ENCODE assay signal across 13 cellular contexts in genomic region chr4:144709793-144710525, GRCh38.
DNase-seq lines count a peak whose midpoint lies in the region; ATAC-seq, FAIRE-seq and TF ChIP-seq lines count a peak whose summit lies in the region.
"Had no signal": no experiment of that assay in that cellular context is flagged by ENCODE, and none has a peak within 500 bp of the region (broad histone marks: within the 10 kb centered on the region; RNA-seq: fewer than 3 reads in every experiment).

No MANE protein-coding gene starts in this region.

- H3K9me3 ChIP-seq in heart left ventricle (no peaks in the 10 kb centered on the region), breast epithelium (no peaks in the 10 kb centered on the region), transverse colon (no peaks in the 10 kb centered on the region), small intestine (ENCODE audit: control insufficient read depth, low read depth) (no peaks in the 10 kb centered on the region)
- H3K9me3 ChIP-seq in naive thymus-derived CD4-positive, alpha-beta T cell (ENCODE audit: control insufficient read depth in 2 of 3, low read length in 3 of 3), result no peaks in the 10 kb centered on the region

- POLR2A ChIA-PET in naive thymus-derived CD4-positive, alpha-beta T cell (lab: Charles Lee), result no interaction called here

- no peak overlapping the region for H3K4me3 Mint-ChIP-seq in naive thymus-derived CD4-positive, alpha-beta T cell

- 77 to 82% (median 78%) methylated on average over 5 of the region's 5 CpGs for WGBS in heart left ventricle, 4 donors
- 66 to 75% methylated on average over 5 of the region's 5 CpGs for WGBS in transverse colon (ENCODE audit: low coverage in 1 of 2), 2 donors
- WGBS in small intestine, 3 donors, result 69 to 80% (median 78%) methylated on average over 5 of the region's 5 CpGs

- TF ChIP-seq EP300 in transverse colon (IDR thresholded peaks at IDR 0.05; ENCODE audit: low read depth), result no peak

- TF ChIP-seq POLR2A in heart left ventricle (IDR thresholded peaks at IDR 0.05) (no peak), breast epithelium (IDR thresholded peaks at IDR 0.05) (no peak), transverse colon (IDR thresholded peaks at IDR 0.05) (no peak)

- intact Hi-C loops in heart left ventricle (cut with DNase I), result no loop called here
- intact Hi-C loops in Right ventricle myocardium inferior (cut with DNase I), result no loop called here
- intact Hi-C loops in breast epithelium (cut with DNase I; ENCODE audit: low total_unique reads), result no loop called here
- intact Hi-C loops in transverse colon (cut with DNase I; ENCODE audit: low total_unique reads), result no loop called here
- intact Hi-C loops in naive thymus-derived CD4-positive, alpha-beta T cell (cut with micrococcal nuclease), result no loop called here

- no peaks in the 10 kb centered on the region for H3K27me3 ChIP-seq in heart left ventricle
- no peaks in the 10 kb centered on the region for H3K27me3 ChIP-seq in breast epithelium
- no peaks in the 10 kb centered on the region for H3K27me3 ChIP-seq in transverse colon
- no peaks in the 10 kb centered on the region for H3K27me3 ChIP-seq in small intestine (ENCODE audit: control insufficient read depth in 2 of 2, insufficient read depth in 2 of 2, low read length in 2 of 2)
- no peaks in the 10 kb centered on the region for H3K27me3 ChIP-seq in naive thymus-derived CD4-positive, alpha-beta T cell (ENCODE audit: control insufficient read depth in 2 of 2, insufficient read depth in 2 of 2, low read length in 2 of 2)

- FAIRE-seq in small intestine (lab: Jason Lieb, UNC), result no peak
- FAIRE-seq: islet of Langerhans had no signal

- H3K27ac ChIP-seq in heart left ventricle (peak overlapping the region in 1 of 12 donors; percentile 44), breast epithelium (peak overlapping the region; percentile 43 to 66), transverse colon (no peak overlapping the region), small intestine (ENCODE audit: low read depth in 1 of 2, low read length in 1 of 2) (no peak overlapping the region)
- no peak overlapping the region for H3K27ac ChIP-seq in naive thymus-derived CD4-positive, alpha-beta T cell (ENCODE audit: low read depth, low read length)
- H3K27ac ChIP-seq: KMS-11 had no signal

- H3K36me3 ChIP-seq in heart left ventricle, result no peaks in the 10 kb centered on the region
- no peaks in the 10 kb centered on the region for H3K36me3 ChIP-seq in breast epithelium
- H3K36me3 ChIP-seq in transverse colon, result no peaks in the 10 kb centered on the region
- no peaks in the 10 kb centered on the region for H3K36me3 ChIP-seq in small intestine (ENCODE audit: control insufficient read depth in 2 of 2, insufficient read depth in 2 of 2, low read length in 2 of 2)
- no peaks in the 10 kb centered on the region for H3K36me3 ChIP-seq in naive thymus-derived CD4-positive, alpha-beta T cell (ENCODE audit: control insufficient read depth in 2 of 3, insufficient read depth in 3 of 3, low read length in 3 of 3)

- ATAC-seq in heart left ventricle, result peak; percentile 60 to 87 (median 77)
- no peak for ATAC-seq in Right ventricle myocardium inferior
- ATAC-seq in naive thymus-derived CD4-positive, alpha-beta T cell, result no peak
- no peak for ATAC-seq in omental fat pad (ENCODE audit: low FRiP score)

- H3K27ac Mint-ChIP-seq in naive thymus-derived CD4-positive, alpha-beta T cell, result no peak overlapping the region

- DNase-seq in heart left ventricle (peak in 1 of 5 donors; percentile 10), Right ventricle myocardium inferior (ENCODE audit: missing footprints) (no peak), breast epithelium (ENCODE audit: low spot score in 2 of 2) (peak in 1 of 2 donors; percentile 40), iPS-NIHi11 (ENCODE audit: low spot score) (peak; percentile 10), transverse colon (peak; percentile 23), small intestine (no peak), omental fat pad (ENCODE audit: low spot score) (no peak)
- no peak for DNase-seq in naive thymus-derived CD4-positive, alpha-beta T cell
- DNase-seq: cortex of kidney, NCI-H526, right cardiac atrium had no signal

- H3K4me1 Mint-ChIP-seq in naive thymus-derived CD4-positive, alpha-beta T cell, result no peaks in the 10 kb centered on the region

- H3K4me3 ChIP-seq in heart left ventricle (no peak overlapping the region), breast epithelium (no peak overlapping the region), transverse colon (no peak overlapping the region), small intestine (ENCODE audit: low read depth in 1 of 2, low read length in 2 of 2) (no peak overlapping the region)
- H3K4me3 ChIP-seq in naive thymus-derived CD4-positive, alpha-beta T cell (ENCODE audit: low read length), result no peak overlapping the region

- CTCF ChIA-PET in naive thymus-derived CD4-positive, alpha-beta T cell (lab: Charles Lee), result interaction anchor here (0.7 kb wide), 1 partner anchor 1057 kb away, joined by 4 read pairs; no protein-coding TSS in a partner anchor

- no peaks in the 10 kb centered on the region for H3K36me3 Mint-ChIP-seq in naive thymus-derived CD4-positive, alpha-beta T cell

- TF ChIP-seq CTCF in heart left ventricle (IDR thresholded peaks at IDR 0.05) (no peak), breast epithelium (IDR thresholded peaks at IDR 0.05) (no peak), transverse colon (IDR thresholded peaks at IDR 0.05) (no peak), omental fat pad (IDR thresholded peaks at IDR 0.05) (no peak)

- H3K4me1 ChIP-seq in heart left ventricle (peaks cover 0 to 14% (median 0%) of the 10 kb centered on the region in 12 donors), breast epithelium (no peaks in the 10 kb centered on the region), transverse colon (peaks cover 0 to 14% (median 4%) of the 10 kb centered on the region in 4 donors), small intestine (ENCODE audit: control insufficient read depth in 2 of 2, insufficient read depth in 1 of 2, low read depth in 1 of 2, low read length in 1 of 2) (no peaks in the 10 kb centered on the region)
- H3K4me1 ChIP-seq in naive thymus-derived CD4-positive, alpha-beta T cell (ENCODE audit: control insufficient read depth in 2 of 2, insufficient read depth in 2 of 2, low read length in 2 of 2), result no peaks in the 10 kb centered on the region

- peaks cover 0 to 2% (median 0%) of the 10 kb centered on the region in 11 donors for H3K9me3 Mint-ChIP-seq in naive thymus-derived CD4-positive, alpha-beta T cell

- peaks cover 0 to 2% (median 0%) of the 10 kb centered on the region in 5 donors for H3K27me3 Mint-ChIP-seq in naive thymus-derived CD4-positive, alpha-beta T cell

- in situ Hi-C loops in transverse colon (cut with MboI; ENCODE audit: low pct_ligation_motif_present in 1 of 4, low pct_unique_long_range_greater_than_20kb in 1 of 4, low sequenced_read_pairs in 3 of 4), result no loop called here

Comparison
In these comparisons a context has a peak if more than half of its experiments do, and no peak if none do; other contexts are left out.
1. ATAC-seq: peak in heart left ventricle (4 of 4); none in Right ventricle myocardium inferior (single experiment), naive thymus-derived CD4-positive, alpha-beta T cell (single experiment) and omental fat pad (single experiment).
2. DNase-seq: peak in iPS-NIHi11 (single experiment) and transverse colon (single experiment); none in Right ventricle myocardium inferior (single experiment), small intestine (single experiment), naive thymus-derived CD4-positive, alpha-beta T cell (0 of 9) and omental fat pad (single experiment).
3. H3K27ac ChIP-seq: peak in breast epithelium (2 of 2); none in transverse colon (0 of 4), small intestine (0 of 2) and naive thymus-derived CD4-positive, alpha-beta T cell (single experiment).